In the genomic region with DNA sequence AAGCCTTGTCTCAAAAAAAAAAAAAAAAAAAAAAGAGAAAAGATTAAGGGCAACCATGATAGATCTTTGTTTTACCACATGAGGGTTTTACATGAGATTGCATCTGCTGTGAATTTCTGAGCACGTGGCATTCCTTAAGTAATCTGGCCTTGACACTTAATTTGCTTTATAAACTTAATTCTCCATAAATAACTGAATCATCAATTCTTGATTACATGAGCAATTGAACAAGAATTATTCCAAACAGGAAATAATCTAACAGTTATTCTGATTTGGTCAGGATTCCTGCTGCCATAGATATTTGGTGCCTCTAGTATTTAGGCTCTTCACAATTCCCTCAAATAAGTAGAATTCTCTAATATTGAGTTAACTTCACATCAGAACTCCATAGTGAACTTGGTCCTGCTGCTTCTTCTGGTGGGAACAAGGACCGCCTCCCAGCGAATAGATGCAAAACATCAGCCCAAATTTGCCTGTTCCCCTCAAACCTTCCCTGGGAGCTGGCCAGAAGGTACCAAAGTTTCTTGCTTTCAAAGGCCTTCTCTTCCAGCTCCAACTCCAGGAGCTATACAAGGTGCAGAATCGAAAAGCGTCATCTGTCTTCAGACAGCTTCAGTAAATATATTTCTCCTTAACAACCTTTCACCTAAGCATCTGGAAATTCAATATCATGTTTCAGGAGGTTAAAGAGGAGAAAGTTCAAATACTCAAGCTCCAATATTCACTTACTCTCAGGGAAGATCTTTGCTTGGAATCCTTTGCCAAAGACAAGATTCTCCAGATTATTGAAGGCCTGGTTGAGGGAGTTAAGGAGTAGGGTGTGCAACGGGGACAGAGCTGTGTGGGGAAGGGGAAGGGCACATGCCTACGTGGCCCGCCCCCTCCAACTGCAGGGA, we compare ENCODE assay signal across 7 cellular contexts. TPM values are rescaled to one million over a fixed set of nuclear protein-coding genes. Genes with fewer than 3 reads are reported as not detected.
DNase-seq lines count a peak whose midpoint lies in the region; ATAC-seq and TF ChIP-seq lines count a peak whose summit lies in the region.

No MANE protein-coding gene starts in this region.

- peak overlapping the region; percentile 62 for H3K27ac ChIP-seq in PC-3 (ENCODE audit: low read length)

- H3K36me3 ChIP-seq in PC-3 (ENCODE audit: low read depth, low read length): peaks cover 8% of the 10 kb centered on the region; the same call in 1 of the 2 replicates
- no peaks in the 10 kb centered on the region for H3K36me3 ChIP-seq in endocrine pancreas (ENCODE audit: control insufficient read depth, insufficient read depth, low read length)
- H3K36me3 ChIP-seq in neuron (ENCODE audit: insufficient read depth, low read length): peaks cover 16% of the 10 kb centered on the region

- H3K9ac ChIP-seq in PC-3 (ENCODE audit: low read length) (peak overlapping the region; percentile 93), endocrine pancreas (ENCODE audit: control insufficient read depth, insufficient read depth, low read length) (peak overlapping the region; percentile 91)

- no peaks in the 10 kb centered on the region for H3K27me3 ChIP-seq in PC-3 (ENCODE audit: low read length)
- no peaks in the 10 kb centered on the region for H3K27me3 ChIP-seq in endocrine pancreas (ENCODE audit: control insufficient read depth, insufficient read depth, low read length)
- H3K27me3 ChIP-seq in neuron (ENCODE audit: insufficient read depth, low read length): no peaks in the 10 kb centered on the region

- H3K79me2 ChIP-seq in PC-3 (ENCODE audit: low read length): peaks cover 20% of the 10 kb centered on the region

- no peaks in the 10 kb centered on the region for H4K20me1 ChIP-seq in PC-3 (ENCODE audit: low read length)

- DNase-seq in PC-3 (no peak), dedifferentiated amniotic fluid mesenchymal stem cell (ENCODE audit: extremely low spot score) (no peak), HPDE6-E6E7 (ENCODE audit: extremely low spot score) (no peak), globus pallidus (ENCODE audit: low spot score) (no peak)

- H2AFZ ChIP-seq in PC-3 (ENCODE audit: low read length) (peak overlapping the region; percentile 97), neuron (ENCODE audit: low read depth, low read length) (no peak overlapping the region)

- POLR2A ChIA-PET in PC-3 (lab: Charles Lee; ENCODE audit: unreplicated experiment): interaction anchor here (0.6 to 1.2 kb wide), 4 partner anchors 21 to 76 kb away, joined by 4 to 30 read pairs (median 7); no protein-coding TSS in a partner anchor

- H3K4me1 ChIP-seq in PC-3 (ENCODE audit: insufficient read depth, low read length) (peaks cover 26% of the 10 kb centered on the region), endocrine pancreas (ENCODE audit: control insufficient read depth, insufficient read depth, low read length) (peaks cover 5% of the 10 kb centered on the region), neuron (ENCODE audit: insufficient read depth, low read length) (peaks cover 25% of the 10 kb centered on the region)

- no peaks in the 10 kb centered on the region for H3K9me3 ChIP-seq in PC-3 (ENCODE audit: low read length)
- H3K9me3 ChIP-seq in endocrine pancreas (ENCODE audit: control insufficient read depth, low read length): no peaks in the 10 kb centered on the region
- no peaks in the 10 kb centered on the region for H3K9me3 ChIP-seq in neuron (ENCODE audit: low read length)

- TF ChIP-seq CTCF in PC-3 (conservative IDR thresholded peaks at IDR 0.05; ENCODE audit: low read depth, low read length): no peak

- BruUV-seq in PC-3 (replicated peaks; lab: Mats Ljungman, UMichigan): no TSS peak

- H3K4me3 ChIP-seq in PC-3 (ENCODE audit: low read length) (peak overlapping the region; percentile 83), endocrine pancreas (ENCODE audit: control insufficient read depth, insufficient read depth, low read length) (peak overlapping the region; percentile 37), neuron (ENCODE audit: low read length) (peak overlapping the region; percentile 78)

- ATAC-seq in GM21529 (IDR thresholded peaks at IDR 0.05; ENCODE audit: unreplicated experiment) (peak; percentile 4), PC-3 (no peak; the same call in 1 of the 2 replicates)

- H3K4me2 ChIP-seq in PC-3 (ENCODE audit: low read length): peak overlapping the region; percentile 89

- CTCF ChIA-PET in PC-3 (lab: Charles Lee): interaction anchor here (0.9 to 1.9 kb wide), 6 partner anchors 22 to 121 kb away, joined by 3 to 25 read pairs (median 12); a partner anchor contains a TSS

- intact Hi-C loops in PC-3 (cut with micrococcal nuclease): no loop called here

- peaks cover 4% of the 10 kb centered on the region for H3F3A ChIP-seq in PC-3 (ENCODE audit: low read length, unreplicated experiment)

- no peaks in the 10 kb centered on the region for H3K9me2 ChIP-seq in PC-3 (replicated peaks; ENCODE audit: low read length)

RNA-seq across cellular contexts. Expression of a gene that starts 1.0 kb away (rescaled TPM):
- total RNA-seq in PC-3 (2014; rRNA removed): 241 and 257 TPM in 2 replicates

RNA-seq across cellular contexts. Expression of a gene that starts 1.6 kb away (rescaled TPM):
- total RNA-seq in PC-3 (2014; rRNA removed): 4.1 and 5.4 TPM in 2 replicates

RNA-seq across cellular contexts. Expression of a gene that starts 31.8 kb away (rescaled TPM):
- 53.6 and 74.3 TPM in 2 replicates for total RNA-seq in PC-3 (2014; rRNA removed)

RNA-seq across cellular contexts. Expression of a gene that starts 35.6 kb away (rescaled TPM):
- total RNA-seq in PC-3 (2014; rRNA removed): 12.0 and 13.0 TPM in 2 replicates

RNA-seq across cellular contexts. Expression of a gene that starts 36.4 kb away (rescaled TPM):
- 141 and 152 TPM in 2 replicates for total RNA-seq in PC-3 (2014; rRNA removed)
